ENCODE assay signal across 1 cellular context in genomic region chr2:127439343-127439742, GRCh38.
TF ChIP-seq lines count a peak whose summit lies in the region.

No MANE protein-coding gene starts in this region.

TF ChIP-seq in HepG2, 621 proteins besides CTCF, POLR2A, EP300 and RAD21 (continued from another document):
- no peak for TF ChIP-seq IRF1 (CRISPR knock-in tag; IDR thresholded peaks at IDR 0.05; ENCODE audit: low read depth)
